In genomic region chr10:127815147-127815546, GRCh38 we compare ENCODE assay signal across 14 cellular contexts.
DNase-seq lines count a peak whose midpoint lies in the region; ATAC-seq and TF ChIP-seq lines count a peak whose summit lies in the region.
"Had no signal": no experiment of that assay in that cellular context is flagged by ENCODE, and none has a peak within 500 bp of the region (broad histone marks: within the 10 kb centered on the region; RNA-seq: fewer than 3 reads in every experiment).

No MANE protein-coding gene starts in this region.

- WGBS in H9 (ENCODE audit: extremely low coverage, insufficient read length, low lambda C conversion rate): no CpG with 5 or more reads among the region's 5 CpGs

- no peak overlapping the region for H3K9ac ChIP-seq in H9 (ENCODE audit: extremely low read depth, insufficient read length, low read length)

- peaks cover 0 to 3% of the 10 kb centered on the region in 2 experiments; a peak in 1 of 5 replicates for H3K9me3 Mint-ChIP-seq in H9
- H3K9me3 Mint-ChIP-seq: activated naive CD8-positive, alpha-beta T cell treated with anti-CD3 and anti-CD28 coated beads, Interleukin-2, amount 10 ng/mL, durations not matched to agents 7 days and 5 days had no signal

- H3K4me1 ChIP-seq in H9 (ENCODE audit: insufficient read depth, low read length) (no peaks in the 10 kb centered on the region), tibial artery (no peaks in the 10 kb centered on the region)

- no peak overlapping the region for H2AK5ac ChIP-seq in H9 (ENCODE audit: insufficient read length, low read length)

- no peak for ATAC-seq in GM19452 (IDR thresholded peaks at IDR 0.05; ENCODE audit: unreplicated experiment)

- H2BK15ac ChIP-seq in H9 (ENCODE audit: low read depth, low read length): no peak overlapping the region

- no peaks in the 10 kb centered on the region for H3K27me3 ChIP-seq in H9 (ENCODE audit: insufficient read depth, low read length)
- no peaks in the 10 kb centered on the region for H3K27me3 ChIP-seq in kidney epithelial cell (ENCODE audit: control insufficient read depth, insufficient read depth, low read length)
- H3K27me3 ChIP-seq in tibial artery: no peaks in the 10 kb centered on the region

- no peak overlapping the region for H3K56ac ChIP-seq in H9 (ENCODE audit: insufficient read length, low read depth, low read length)

- no peak overlapping the region for H2BK12ac ChIP-seq in H9 (ENCODE audit: insufficient read length, low read depth, low read length)

- H3K4ac ChIP-seq in H9 (ENCODE audit: low read depth, low read length): no peak overlapping the region

- DNase-seq in AG09309 (ENCODE audit: low read depth) (no peak), H9 (no peak), SK-MEL-5 (ENCODE audit: low read depth, low spot score) (peak; percentile 20), kidney epithelial cell (ENCODE audit: low read depth) (no peak), NCI-H69 (lab: John Stamatoyannopoulos, UW) (no peak), NCI-H2029 treated with DMSO at 0.1 percent for 48 hours (lab: John Stamatoyannopoulos, UW) (no peak), tibial artery (no peak)
- DNase-seq: activated CD4-positive, CD25-positive, alpha-beta regulatory T cell treated with anti-CD3 and anti-CD28 coated beads, Interleukin-2, amount 50 U/mL, for 72 hours; activated naive CD8-positive, alpha-beta T cell treated with anti-CD3 and anti-CD28 coated beads, Interleukin-2, amount 10 ng/mL, durations not matched to agents 7 days and 5 days; erythroblast; stimulated activated CD4-positive, alpha-beta T cell treated with anti-CD3 and anti-CD28 coated beads, Interleukin-15, amount 100 ng/mL, for 24 hours; T-helper 1 cell had no signal

- no peaks in the 10 kb centered on the region for H3K23me2 ChIP-seq in H9 (ENCODE audit: insufficient read length, low read depth, low read length, poor library complexity, severe bottlenecking)

- no peaks in the 10 kb centered on the region for H3K4me1 Mint-ChIP-seq in H9
- H3K4me1 Mint-ChIP-seq: activated naive CD8-positive, alpha-beta T cell treated with anti-CD3 and anti-CD28 coated beads, Interleukin-2, amount 10 ng/mL, durations not matched to agents 7 days and 5 days had no signal

- no peak overlapping the region for H3K4me3 ChIP-seq in AG09309 (ENCODE audit: control insufficient read depth, low read depth, low read length)
- no peak overlapping the region for H3K4me3 ChIP-seq in kidney epithelial cell (ENCODE audit: low read depth, low read length)
- no peak overlapping the region for H3K4me3 ChIP-seq in tibial artery

- no peak overlapping the region for H2BK20ac ChIP-seq in H9 (ENCODE audit: low read depth, low read length, poor library complexity, severe bottlenecking)

- no peaks in the 10 kb centered on the region for H3K79me1 ChIP-seq in H9 (ENCODE audit: insufficient read depth, low read depth, low read length, poor library complexity, severe bottlenecking)

- H4K91ac ChIP-seq in H9 (ENCODE audit: insufficient read length, low read depth, low read length): no peak overlapping the region

- H3K23ac ChIP-seq in H9 (ENCODE audit: insufficient read length, low read depth, low read length): no peak overlapping the region

- H2BK120ac ChIP-seq in H9 (ENCODE audit: low read depth, low read length, poor library complexity, severe bottlenecking): no peak overlapping the region

- no peak overlapping the region for H3K18ac ChIP-seq in H9 (ENCODE audit: insufficient read length, low read depth, low read length)

- H3K4me3 Mint-ChIP-seq in H9: no peak overlapping the region; a peak in 1 of 5 replicates
- H3K4me3 Mint-ChIP-seq: activated naive CD8-positive, alpha-beta T cell treated with anti-CD3 and anti-CD28 coated beads, Interleukin-2, amount 10 ng/mL, durations not matched to agents 7 days and 5 days; memory B cell had no signal

- H3T11ph ChIP-seq in H9 (ENCODE audit: low read length): no peak overlapping the region

- no peaks in the 10 kb centered on the region for H3K79me2 ChIP-seq in H9 (ENCODE audit: insufficient read depth, low read length)

- intact Hi-C loops in tibial artery (cut with DNase I; ENCODE audit: low total_unique reads): no loop called here

- no peak overlapping the region for H2AFZ ChIP-seq in H9 (ENCODE audit: low read length)

- TF ChIP-seq CTCF in AG09309 (IDR thresholded peaks at IDR 0.05; ENCODE audit: control insufficient read depth, insufficient read depth, low read depth, low read length, missing control alignments) (peak; percentile 20), H9 (conservative IDR thresholded peaks at IDR 0.05) (peak; percentile 58), kidney epithelial cell (IDR thresholded peaks at IDR 0.05; ENCODE audit: insufficient read depth, low read length, poor library complexity, severe bottlenecking) (peak; percentile 11), tibial artery (IDR thresholded peaks at IDR 0.05) (no peak)

- H3K36me3 Mint-ChIP-seq in H9 (ENCODE audit: insufficient read depth in 1 of 3, low read depth in 3 of 3): no peaks in the 10 kb centered on the region
- H3K36me3 Mint-ChIP-seq: activated naive CD8-positive, alpha-beta T cell treated with anti-CD3 and anti-CD28 coated beads, Interleukin-2, amount 10 ng/mL, durations not matched to agents 7 days and 5 days; memory B cell had no signal

- in situ Hi-C loops in SK-MEL-5 (cut with HindIII; ENCODE audit: low pct_unique_long_range_greater_than_20kb, low sequenced_read_pairs): no loop called here

- no peak overlapping the region for H3K4me2 ChIP-seq in H9 (ENCODE audit: insufficient read depth, insufficient read length, low read length)

- H3K14ac ChIP-seq in H9 (ENCODE audit: insufficient read depth, low read length): no peak overlapping the region

- no peaks in the 10 kb centered on the region for H3K9me3 ChIP-seq in H9 (ENCODE audit: control insufficient read depth, low read depth, low read length)
- H3K9me3 ChIP-seq in tibial artery: no peaks in the 10 kb centered on the region

- no peaks in the 10 kb centered on the region for H4K20me1 ChIP-seq in H9 (ENCODE audit: control insufficient read depth, insufficient read depth, insufficient read length)

- H3K27ac Mint-ChIP-seq in H9: no peak overlapping the region
- H3K27ac Mint-ChIP-seq: activated naive CD8-positive, alpha-beta T cell treated with anti-CD3 and anti-CD28 coated beads, Interleukin-2, amount 10 ng/mL, durations not matched to agents 7 days and 5 days; memory B cell had no signal

- H3K36me3 ChIP-seq in kidney epithelial cell (ENCODE audit: control insufficient read depth, insufficient read depth, low read length) (no peaks in the 10 kb centered on the region), tibial artery (no peaks in the 10 kb centered on the region)

- H4K8ac ChIP-seq in H9 (replicated peaks; ENCODE audit: insufficient read length, low read depth, low read length): no peak overlapping the region

- H3K27ac ChIP-seq in H9 (ENCODE audit: insufficient read length, low read depth, low read length) (no peak overlapping the region), tibial artery (no peak overlapping the region)

- H2BK5ac ChIP-seq in H9 (ENCODE audit: insufficient read length, low read length): no peak overlapping the region

- peaks cover 4% of the 10 kb centered on the region for H3K27me3 Mint-ChIP-seq in H9 (ENCODE audit: low read depth)

- H4K5ac ChIP-seq in H9 (ENCODE audit: insufficient read length, low read depth, low read length): peak overlapping the region; percentile 2

Comparison
In these comparisons a context has a peak if more than half of its experiments do, and no peak if none do; other contexts are left out.
1. CTCF ChIP-seq: peak in AG09309 (single experiment), H9 (single experiment) and kidney epithelial cell (single experiment); none in tibial artery (0 of 2).